In genomic region chr11:27120211-27120610, GRCh38 we compare ENCODE assay signal across 19 cellular contexts.
"Had no signal": no experiment of that assay in that cellular context is flagged by ENCODE, and none has a peak within 500 bp of the region (broad histone marks: within the 10 kb centered on the region; RNA-seq: fewer than 3 reads in every experiment).

No MANE protein-coding gene starts in this region.

- H3K27ac Mint-ChIP-seq: activated CD4-positive, alpha-beta memory T cell treated with anti-CD3 and anti-CD28 coated beads for 36 hours; activated T-cell treated with anti-CD3 and anti-CD28 coated beads, Interleukin-2, amount 50 U/mL, for 24 hours; stimulated activated naive B cell treated with anti-CD40 and anti-IgM and Interleukin-4, amounts not matched to agents 10 μg/mL and 1 μg/mL and 100 μg/mL, for 72 hours had no signal

- H3K4me3 ChIP-seq: body of pancreas, coronary artery, esophagus muscularis mucosa, gastroesophageal sphincter, lower lobe of right lung, ovary, tibial artery had no signal

- H3K4me1 Mint-ChIP-seq: central memory CD8-positive, alpha-beta T cell; stimulated activated naive B cell treated with anti-CD40 and anti-IgM and Interleukin-4, amounts not matched to agents 10 μg/mL and 1 μg/mL and 100 μg/mL, for 72 hours had no signal

- H3K4me1 ChIP-seq: body of pancreas, lower lobe of right lung had no signal

- H3K27me3 Mint-ChIP-seq: activated CD4-positive, alpha-beta memory T cell treated with anti-CD3 and anti-CD28 coated beads for 36 hours; activated T-cell treated with anti-CD3 and anti-CD28 coated beads, Interleukin-2, amount 50 U/mL, for 24 hours; central memory CD8-positive, alpha-beta T cell; stimulated activated naive B cell treated with anti-CD40 and anti-IgM and Interleukin-4, amounts not matched to agents 10 μg/mL and 1 μg/mL and 100 μg/mL, for 72 hours had no signal

- DNase-seq: activated CD4-positive, alpha-beta memory T cell treated with anti-CD3 and anti-CD28 coated beads for 36 hours; activated effector memory CD4-positive, alpha-beta T cell treated with Interleukin-2 at 50 U/mL for 16 hours; activated naive CD4-positive, alpha-beta T cell treated with anti-CD3 and anti-CD28 coated beads, Interleukin-2, amount 50 U/mL, for 16 hours; activated T-cell treated with anti-CD3 and anti-CD28 coated beads, Interleukin-2, amount 50 U/mL, for 24 hours; amniotic stem cell; body of pancreas; left colon; lower lobe of right lung; ovary; stimulated activated CD4-positive, alpha-beta T cell treated with anti-CD3 and anti-CD28 coated beads, Interleukin-15, amount 100 ng/mL, for 24 hours; stimulated activated CD4-positive, alpha-beta T cell treated with anti-CD3 and anti-CD28 coated beads, Interleukin-4, amount 100 ng/mL, for 1 hour; stimulated activated naive B cell treated with anti-CD40 and anti-IgM and Interleukin-4, amounts not matched to agents 10 μg/mL and 1 μg/mL and 100 μg/mL, for 72 hours; tibial artery had no signal

- H3K4me3 Mint-ChIP-seq: activated CD4-positive, alpha-beta memory T cell treated with anti-CD3 and anti-CD28 coated beads for 36 hours; activated T-cell treated with anti-CD3 and anti-CD28 coated beads, Interleukin-2, amount 50 U/mL, for 24 hours; central memory CD8-positive, alpha-beta T cell; neural crest cell; stimulated activated naive B cell treated with anti-CD40 and anti-IgM and Interleukin-4, amounts not matched to agents 10 μg/mL and 1 μg/mL and 100 μg/mL, for 72 hours had no signal

- H3K27me3 ChIP-seq: body of pancreas, esophagus muscularis mucosa, gastroesophageal sphincter, ovary, tibial artery had no signal

- H3K9me3 ChIP-seq: body of pancreas, esophagus muscularis mucosa, gastroesophageal sphincter, lower lobe of right lung, ovary, tibial artery had no signal

- H3K27ac ChIP-seq: body of pancreas, coronary artery, esophagus muscularis mucosa, gastroesophageal sphincter, lower lobe of right lung, ovary, tibial artery, VCaP had no signal

- H3K9me3 Mint-ChIP-seq: activated CD4-positive, alpha-beta memory T cell treated with anti-CD3 and anti-CD28 coated beads for 36 hours; activated T-cell treated with anti-CD3 and anti-CD28 coated beads, Interleukin-2, amount 50 U/mL, for 24 hours; stimulated activated naive B cell treated with anti-CD40 and anti-IgM and Interleukin-4, amounts not matched to agents 10 μg/mL and 1 μg/mL and 100 μg/mL, for 72 hours had no signal

- H3K36me3 ChIP-seq: esophagus muscularis mucosa, gastroesophageal sphincter, lower lobe of right lung, ovary, tibial artery had no signal

- ATAC-seq: body of pancreas; gastroesophageal sphincter; left colon; lower lobe of right lung; stimulated activated naive B cell treated with anti-CD40 and anti-IgM and Interleukin-4, amounts not matched to agents 10 μg/mL and 1 μg/mL and 100 μg/mL, for 72 hours had no signal

- H3K36me3 Mint-ChIP-seq: activated CD4-positive, alpha-beta memory T cell treated with anti-CD3 and anti-CD28 coated beads for 36 hours; stimulated activated naive B cell treated with anti-CD40 and anti-IgM and Interleukin-4, amounts not matched to agents 10 μg/mL and 1 μg/mL and 100 μg/mL, for 72 hours had no signal
